28 cellular contexts compared by ENCODE assay signal in the genomic region with DNA sequence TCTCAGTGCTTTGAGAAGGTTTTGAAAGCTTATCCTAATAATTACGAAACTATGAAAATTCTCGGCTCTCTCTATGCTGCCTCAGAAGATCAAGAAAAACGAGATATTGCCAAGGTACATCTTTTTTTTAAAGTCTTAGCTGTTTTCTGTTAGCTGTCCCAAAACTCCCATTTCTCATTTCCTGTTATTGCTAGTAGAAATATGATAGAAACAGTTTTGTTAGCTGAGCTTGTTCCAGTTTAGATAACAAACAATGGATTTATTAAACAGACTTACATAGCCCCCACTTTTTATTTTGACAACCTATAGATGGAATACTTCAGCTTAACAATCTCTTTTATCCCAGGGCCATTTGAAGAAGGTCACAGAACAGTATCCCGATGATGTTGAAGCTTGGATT.
"Had no signal": no experiment of that assay in that cellular context is flagged by ENCODE, and none has a peak within 500 bp of the region (broad histone marks: within the 10 kb centered on the region; RNA-seq: fewer than 3 reads in every experiment).

No MANE protein-coding gene starts in this region.

- H3K36me3 ChIP-seq: uterus had no signal

- H3K9me3 ChIP-seq: gastrocnemius medialis, psoas muscle, uterus had no signal

- ATAC-seq: activated CD8-positive, alpha-beta T cell treated with anti-CD3 and anti-CD28 coated beads for 36 hours; activated T-cell treated with anti-CD3 and anti-CD28 coated beads, Interleukin-2, amount 50 U/mL, for 72 hours; gastrocnemius medialis; left ventricle myocardium superior; naive thymus-derived CD4-positive, alpha-beta T cell; psoas muscle; stimulated activated memory B cell treated with anti-CD40 and anti-IgM and Interleukin-4, amounts not matched to agents 10 μg/mL and 1 μg/mL and 100 μg/mL, for 72 hours; stimulated activated naive CD8-positive, alpha-beta T cell treated with anti-CD3 and anti-CD28 coated beads, Interleukin-15, amount 100 ng/mL, for 72 hours had no signal

- H3K4me3 Mint-ChIP-seq: activated CD8-positive, alpha-beta T cell treated with anti-CD3 and anti-CD28 coated beads for 36 hours; activated naive CD4-positive, alpha-beta T cell treated with anti-CD3 and anti-CD28 coated beads, Interleukin-2, amount 10 ng/mL, durations not matched to agents 7 days and 5 days; activated T-cell treated with anti-CD3 and anti-CD28 coated beads, Interleukin-2, amount 50 U/mL, for 72 hours; naive thymus-derived CD4-positive, alpha-beta T cell; stimulated activated memory B cell treated with anti-CD40 and anti-IgM and Interleukin-4, amounts not matched to agents 10 μg/mL and 1 μg/mL and 100 μg/mL, for 72 hours; stimulated activated naive CD8-positive, alpha-beta T cell treated with anti-CD3 and anti-CD28 coated beads, Interleukin-15, amount 100 ng/mL, for 72 hours; T-helper 1 cell treated with Interleukin-12 subunit alpha and Interleukin-12 subunit beta and Interleukin-4 antibody, amounts not matched to agents 30 μg/mL and 1 μg/mL, for 36 hours; type B pancreatic cell had no signal

- H3K9me3 Mint-ChIP-seq: activated CD8-positive, alpha-beta T cell treated with anti-CD3 and anti-CD28 coated beads for 36 hours; activated naive CD4-positive, alpha-beta T cell treated with anti-CD3 and anti-CD28 coated beads, Interleukin-2, amount 10 ng/mL, durations not matched to agents 7 days and 5 days; activated T-cell treated with anti-CD3 and anti-CD28 coated beads, Interleukin-2, amount 50 U/mL, for 72 hours; naive thymus-derived CD4-positive, alpha-beta T cell; stimulated activated memory B cell treated with anti-CD40 and anti-IgM and Interleukin-4, amounts not matched to agents 10 μg/mL and 1 μg/mL and 100 μg/mL, for 72 hours; stimulated activated naive CD8-positive, alpha-beta T cell treated with anti-CD3 and anti-CD28 coated beads, Interleukin-15, amount 100 ng/mL, for 72 hours; T-helper 1 cell treated with Interleukin-12 subunit alpha and Interleukin-12 subunit beta and Interleukin-4 antibody, amounts not matched to agents 30 μg/mL and 1 μg/mL, for 36 hours; type B pancreatic cell had no signal

- H3K4me2 ChIP-seq: hepatocyte, smooth muscle cell had no signal

- H3K9ac ChIP-seq: parathyroid adenoma had no signal

- H3K27ac Mint-ChIP-seq: activated naive CD4-positive, alpha-beta T cell treated with anti-CD3 and anti-CD28 coated beads, Interleukin-2, amount 10 ng/mL, durations not matched to agents 7 days and 5 days; activated T-cell treated with anti-CD3 and anti-CD28 coated beads, Interleukin-2, amount 50 U/mL, for 72 hours; stimulated activated memory B cell treated with anti-CD40 and anti-IgM and Interleukin-4, amounts not matched to agents 10 μg/mL and 1 μg/mL and 100 μg/mL, for 72 hours; T-helper 1 cell treated with Interleukin-12 subunit alpha and Interleukin-12 subunit beta and Interleukin-4 antibody, amounts not matched to agents 30 μg/mL and 1 μg/mL, for 36 hours; type B pancreatic cell had no signal

- H3K79me2 ChIP-seq: hepatocyte, parathyroid adenoma had no signal

- FAIRE-seq: colon, endometrium had no signal

- H3K27me3 Mint-ChIP-seq: activated CD8-positive, alpha-beta T cell treated with anti-CD3 and anti-CD28 coated beads for 36 hours; activated naive CD4-positive, alpha-beta T cell treated with anti-CD3 and anti-CD28 coated beads, Interleukin-2, amount 10 ng/mL, durations not matched to agents 7 days and 5 days; naive thymus-derived CD4-positive, alpha-beta T cell; stimulated activated memory B cell treated with anti-CD40 and anti-IgM and Interleukin-4, amounts not matched to agents 10 μg/mL and 1 μg/mL and 100 μg/mL, for 72 hours; stimulated activated naive CD8-positive, alpha-beta T cell treated with anti-CD3 and anti-CD28 coated beads, Interleukin-15, amount 100 ng/mL, for 72 hours; type B pancreatic cell had no signal

- H2AFZ ChIP-seq: hepatocyte, parathyroid adenoma had no signal

- H3K4me3 ChIP-seq: gastrocnemius medialis, hepatocyte, psoas muscle, smooth muscle cell, uterus had no signal

- DNase-seq: activated CD4-positive, alpha-beta T cell treated with anti-CD3 and anti-CD28 coated beads, Interleukin-2, amount 50 U/mL, for 1 hour; activated CD8-positive, alpha-beta T cell treated with anti-CD3 and anti-CD28 coated beads for 36 hours; activated effector memory CD4-positive, alpha-beta T cell treated with Interleukin-2 at 50 U/mL for 16 hours; activated naive CD4-positive, alpha-beta T cell treated with anti-CD3 and anti-CD28 coated beads, Interleukin-2, amount 10 ng/mL, durations not matched to agents 7 days and 5 days; activated T-cell treated with anti-CD3 and anti-CD28 coated beads, Interleukin-2, amount 50 U/mL, for 72 hours; effector CD8-positive, alpha-beta T cell; gastrocnemius medialis; islet precursor cell; left ventricle myocardium superior; mammary epithelial cell; midbrain; naive thymus-derived CD4-positive, alpha-beta T cell; nucleus accumbens; psoas muscle; stimulated activated CD4-positive, alpha-beta T cell treated with anti-CD3 and anti-CD28 coated beads, Interleukin-1b, Interleukin-23, amount 100 ng/mL, for 48 hours; stimulated activated CD4-positive, alpha-beta T cell treated with anti-CD3 and anti-CD28 coated beads, Interleukin-4, amount 100 ng/mL, for 4 hours; stimulated activated CD8-positive, alpha-beta memory T cell treated with anti-CD3 and anti-CD28 coated beads, Interleukin-4, amount 100 ng/mL, for 48 hours; stimulated activated naive CD8-positive, alpha-beta T cell treated with anti-CD3 and anti-CD28 coated beads, Interleukin-15, amount 100 ng/mL, for 72 hours; substantia nigra; uterus had no signal

- H3K4me1 Mint-ChIP-seq: stimulated activated naive CD8-positive, alpha-beta T cell treated with anti-CD3 and anti-CD28 coated beads, Interleukin-15, amount 100 ng/mL, for 72 hours had no signal

- H3K27ac ChIP-seq: gastrocnemius medialis, hepatocyte, parathyroid adenoma, psoas muscle, uterus had no signal

- H3K4me1 ChIP-seq: parathyroid adenoma, psoas muscle, uterus had no signal

- H3K27me3 ChIP-seq: gastrocnemius medialis, hepatocyte, uterus had no signal
